In the genomic region with DNA sequence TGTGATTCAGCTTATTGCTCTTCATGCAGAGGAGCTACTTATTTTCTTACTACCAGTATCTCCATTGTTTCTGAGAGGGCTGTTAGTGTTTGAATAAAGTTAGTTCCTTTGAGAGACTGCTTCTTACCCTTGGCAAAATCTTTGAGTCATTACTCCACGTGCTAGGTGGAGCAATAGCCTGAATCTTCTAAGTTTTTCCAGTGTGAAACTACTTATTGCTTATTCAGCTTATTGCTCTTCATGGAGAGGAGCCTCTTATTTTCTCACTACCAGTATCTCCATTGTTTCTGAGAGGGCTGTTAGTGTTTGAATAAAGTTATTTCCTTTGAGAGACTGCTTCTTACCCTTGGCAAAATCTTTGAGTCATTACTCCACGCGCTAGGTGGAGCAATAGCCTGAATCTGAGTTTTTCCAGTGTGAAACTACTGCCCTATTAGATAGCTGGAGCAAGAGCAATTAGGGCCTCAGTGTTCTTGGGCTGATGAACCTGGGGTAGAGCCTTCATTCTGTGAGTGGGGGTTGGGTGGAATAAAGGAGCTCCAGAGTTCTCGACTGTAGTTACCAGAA, we compare ENCODE assay signal across 14 cellular contexts. TPM values are rescaled to one million over a fixed set of nuclear protein-coding genes. Genes with fewer than 3 reads are reported as not detected.
A peak's percentile ranks its signal among the peaks of the same experiment; 100 is the strongest.
DNase-seq lines count a peak whose midpoint lies in the region; ATAC-seq, FAIRE-seq and TF ChIP-seq lines count a peak whose summit lies in the region.
"Had no signal": no experiment of that assay in that cellular context is flagged by ENCODE, and none has a peak within 500 bp of the region (broad histone marks: within the 10 kb centered on the region; RNA-seq: fewer than 3 reads in every experiment).

No MANE protein-coding gene starts in this region.

- peak overlapping the region; percentile 58 for H3K14ac ChIP-seq in IMR-90 (replicated peaks; ENCODE audit: low read depth, low read length)

- H3K9ac ChIP-seq in IMR-90 (ENCODE audit: low read depth, low read length), result no peak overlapping the region

- H3K4me1 ChIP-seq in CD4-positive, CD25-positive, alpha-beta regulatory T cell (ENCODE audit: control insufficient read depth, insufficient read depth, low read length, poor library complexity, severe bottlenecking), result peaks cover 13% of the 10 kb centered on the region
- H3K4me1 ChIP-seq in IMR-90 (ENCODE audit: control insufficient read depth, insufficient read depth, low read length), result peaks cover 14% of the 10 kb centered on the region
- H3K4me1 ChIP-seq in naive thymus-derived CD4-positive, alpha-beta T cell (ENCODE audit: control insufficient read depth in 2 of 2, insufficient read depth in 2 of 2, low read length in 2 of 2), result peaks cover 0 to 11% of the 10 kb centered on the region in 2 donors

- peaks cover 12 to 72% (median 48%) of the 10 kb centered on the region in 4 donors for H3K4me1 Mint-ChIP-seq in CD4-positive, CD25-positive, alpha-beta regulatory T cell
- peaks cover 9 to 70% (median 46%) of the 10 kb centered on the region in 7 donors for H3K4me1 Mint-ChIP-seq in naive thymus-derived CD4-positive, alpha-beta T cell

- no peak overlapping the region for H3K4me3 ChIP-seq in CD4-positive, CD25-positive, alpha-beta regulatory T cell (ENCODE audit: low read depth, low read length)
- H3K4me3 ChIP-seq in IMR-90 (ENCODE audit: insufficient read depth, low read depth, low read length), result no peak overlapping the region
- no peak overlapping the region for H3K4me3 ChIP-seq in bronchial epithelial cell (ENCODE audit: low read depth, low read length)
- H3K4me3 ChIP-seq in naive thymus-derived CD4-positive, alpha-beta T cell (ENCODE audit: low read length), result no peak overlapping the region
- H3K4me3 ChIP-seq: dorsolateral prefrontal cortex, right lobe of liver had no signal

- POLR2A ChIA-PET in IMR-90 (lab: Charles Lee; ENCODE audit: unreplicated experiment), result no interaction called here
- POLR2A ChIA-PET in naive thymus-derived CD4-positive, alpha-beta T cell (lab: Charles Lee), result no interaction called here

- no CpG with 5 or more reads among the region's 4 CpGs for WGBS in IMR-90 (ENCODE audit: extremely low coverage in 2 of 2, insufficient read length in 1 of 2), 2 experiments

- no peak overlapping the region for H2BK5ac ChIP-seq in IMR-90 (ENCODE audit: low read depth, low read length, poor library complexity, severe bottlenecking)

- H3K4me3 Mint-ChIP-seq in CD4-positive, CD25-positive, alpha-beta regulatory T cell, result peak overlapping the region in 1 of 4 donors; percentile 15
- no peak overlapping the region for H3K4me3 Mint-ChIP-seq in naive thymus-derived CD4-positive, alpha-beta T cell

- H3K27me3 ChIP-seq in CD4-positive, CD25-positive, alpha-beta regulatory T cell (ENCODE audit: control insufficient read depth, insufficient read depth, low read length), result no peaks in the 10 kb centered on the region
- H3K27me3 ChIP-seq in IMR-90 (ENCODE audit: control insufficient read depth, insufficient read depth, low read length) (no peaks in the 10 kb centered on the region), bronchial epithelial cell (ENCODE audit: control insufficient read depth, insufficient read depth, low read length) (no peaks in the 10 kb centered on the region)
- H3K27me3 ChIP-seq in naive thymus-derived CD4-positive, alpha-beta T cell (ENCODE audit: control insufficient read depth in 2 of 2, insufficient read depth in 2 of 2, low read length in 2 of 2), result no peaks in the 10 kb centered on the region
- H3K27me3 ChIP-seq: dorsolateral prefrontal cortex, right lobe of liver had no signal

- 0 out of 2 replicates have a peak overlapping the region, but pooled peaks have one; percentile 6 for H3K18ac ChIP-seq in IMR-90 (ENCODE audit: low read depth, low read length)

- no peak overlapping the region for H3K56ac ChIP-seq in IMR-90 (ENCODE audit: extremely low read depth, insufficient read depth, low read length)

- no peak overlapping the region; the same call in 2 of the 3 replicates for H2BK15ac ChIP-seq in IMR-90 (ENCODE audit: low read depth, low read length)

- no peak for TF ChIP-seq POLR2A in IMR-90 (IDR thresholded peaks at IDR 0.05; ENCODE audit: low read depth, low read length)
- TF ChIP-seq POLR2A in erythroblast (IDR thresholded peaks at IDR 0.05; ENCODE audit: low read length), result no peak

- DNase-seq in CD4-positive, CD25-positive, alpha-beta regulatory T cell, result no peak
- peak; percentile 44 for DNase-seq in IMR-90
- peak; percentile 63 for DNase-seq in bronchial epithelial cell (ENCODE audit: low read depth)
- DNase-seq in naive thymus-derived CD4-positive, alpha-beta T cell, result no peak
- DNase-seq in NOMO-1 (lab: John Stamatoyannopoulos, UW; ENCODE audit: unreplicated experiment in 2 of 2), result no peak
- DNase-seq in occipital lobe (lab: John Stamatoyannopoulos, UW), result no peak
- no peak for DNase-seq in erythroblast (lab: John Stamatoyannopoulos, UW)
- no peak for DNase-seq in stimulated activated CD4-positive, alpha-beta T cell treated with anti-CD3 and anti-CD28 coated beads, Interleukin-4, amount 100 ng/mL, for 24 hours
- DNase-seq: activated gamma-delta T cell, dorsolateral prefrontal cortex, KG1, midbrain, right lobe of liver had no signal

- H3K23ac ChIP-seq in IMR-90 (ENCODE audit: low read depth, low read length), result no peak overlapping the region

- TF ChIP-seq RAD21 in IMR-90 (IDR thresholded peaks at IDR 0.05; ENCODE audit: low read length), result no peak

- H2AK5ac ChIP-seq in IMR-90 (ENCODE audit: low read depth, low read length), result 0 out of 2 replicates have a peak overlapping the region, but pooled peaks have one; percentile 41

- peak overlapping the region; percentile 69; the same call in 1 of the 2 replicates for H2BK120ac ChIP-seq in IMR-90 (ENCODE audit: low read depth, low read length)

- H3K9me1 ChIP-seq in IMR-90 (ENCODE audit: insufficient read depth, low read length), result peaks cover 12% of the 10 kb centered on the region; the same call in 1 of the 2 replicates

- CTCF ChIA-PET in IMR-90 (lab: Yijun Ruan, JAX), result interaction anchor here (0.6 kb wide), 2 partner anchors 303 to 394 kb away, joined by 3 read pairs; no protein-coding TSS in a partner anchor
- CTCF ChIA-PET in naive thymus-derived CD4-positive, alpha-beta T cell (lab: Charles Lee), result interaction anchor here (0.6 to 1.9 kb wide), 6 partner anchors 13 to 323 kb away, joined by 3 to 7 read pairs (median 3); no protein-coding TSS in a partner anchor

- peaks cover 21% of the 10 kb centered on the region for H3K36me3 Mint-ChIP-seq in CD4-positive, CD25-positive, alpha-beta regulatory T cell
- H3K36me3 Mint-ChIP-seq in naive thymus-derived CD4-positive, alpha-beta T cell, result peaks cover 6 to 19% (median 9%) of the 10 kb centered on the region in 5 donors

- H2AK9ac ChIP-seq in IMR-90 (replicated peaks; ENCODE audit: low read depth, low read length, poor library complexity), result no peak overlapping the region

- in situ Hi-C loops in IMR-90 (cut with MboI; ENCODE audit: low sequenced_read_pairs), result loop anchor here (25.0 kb wide), 2 partner anchors 953 to 1253 kb away; no protein-coding TSS in a partner anchor

- peaks cover 39% of the 10 kb centered on the region for H3K36me3 ChIP-seq in CD4-positive, CD25-positive, alpha-beta regulatory T cell (ENCODE audit: control insufficient read depth, insufficient read depth, low read length)
- H3K36me3 ChIP-seq in IMR-90 (ENCODE audit: control insufficient read depth, insufficient read depth, low read length) (peaks cover 9% of the 10 kb centered on the region), bronchial epithelial cell (ENCODE audit: control insufficient read depth, insufficient read depth, low read length) (peaks cover 1% of the 10 kb centered on the region)
- peaks cover 0 to 28% (median 0%) of the 10 kb centered on the region in 3 experiments for H3K36me3 ChIP-seq in naive thymus-derived CD4-positive, alpha-beta T cell (ENCODE audit: control insufficient read depth in 2 of 3, insufficient read depth in 3 of 3, low read length in 3 of 3)

- peak overlapping the region; percentile 24; the same call in 1 of the 2 replicates for H4K91ac ChIP-seq in IMR-90 (ENCODE audit: insufficient read depth, low read depth, low read length)

- no peaks in the 10 kb centered on the region for H3K27me3 Mint-ChIP-seq in CD4-positive, CD25-positive, alpha-beta regulatory T cell
- no peaks in the 10 kb centered on the region for H3K27me3 Mint-ChIP-seq in naive thymus-derived CD4-positive, alpha-beta T cell

- no peak for ATAC-seq in CD4-positive, CD25-positive, alpha-beta regulatory T cell (ENCODE audit: low read depth in 2 of 2)
- ATAC-seq in IMR-90 (ENCODE audit: low read depth), result peak; percentile 31; the same call in 1 of the 2 replicates
- ATAC-seq in naive thymus-derived CD4-positive, alpha-beta T cell, result no peak
- ATAC-seq: right lobe of liver had no signal

- peak overlapping the region; percentile 74 for H2BK20ac ChIP-seq in IMR-90 (ENCODE audit: low read depth, low read length)

- intact Hi-C loops in IMR-90 (cut with micrococcal nuclease), result loop anchor here (1.0 kb wide), 1 partner anchor 41 kb away; a partner anchor contains a TSS
- intact Hi-C loops in naive thymus-derived CD4-positive, alpha-beta T cell (cut with micrococcal nuclease), result no loop called here

- peaks cover 54% of the 10 kb centered on the region for H4K20me1 ChIP-seq in IMR-90 (ENCODE audit: insufficient read depth, low read length)

- H3K4me2 ChIP-seq in IMR-90 (ENCODE audit: low read depth, low read length), result 0 out of 2 replicates have a peak overlapping the region, but pooled peaks have one; percentile 12

- peak overlapping the region in 1 of 2 experiments; percentile 31; a peak in 1 of 4 replicates for H4K8ac ChIP-seq in IMR-90 (ENCODE audit: low read depth in 2 of 2, low read length in 2 of 2)

- no peak for FAIRE-seq in bronchial epithelial cell (lab: Jason Lieb, UNC)
- FAIRE-seq: D721Med had no signal

- H3K9me3 ChIP-seq in CD4-positive, CD25-positive, alpha-beta regulatory T cell (ENCODE audit: control insufficient read depth in 2 of 2, low read length in 2 of 2), result no peaks in the 10 kb centered on the region
- H3K9me3 ChIP-seq in IMR-90 (ENCODE audit: control insufficient read depth, insufficient read depth, low read length), result no peaks in the 10 kb centered on the region
- H3K9me3 ChIP-seq in naive thymus-derived CD4-positive, alpha-beta T cell (ENCODE audit: control insufficient read depth in 2 of 3, low read length in 3 of 3), result no peaks in the 10 kb centered on the region
- H3K9me3 ChIP-seq: right lobe of liver had no signal

- peak overlapping the region; percentile 24; the same call in 1 of the 2 replicates for H3K4ac ChIP-seq in IMR-90 (ENCODE audit: low read depth, low read length)

- no peak overlapping the region for H3K27ac ChIP-seq in CD4-positive, CD25-positive, alpha-beta regulatory T cell (ENCODE audit: insufficient read depth, low read length, poor library complexity, severe bottlenecking)
- peak overlapping the region; percentile 8; the same call in 1 of the 2 replicates for H3K27ac ChIP-seq in IMR-90 (ENCODE audit: insufficient read depth, low read length)
- peak overlapping the region; percentile 48 for H3K27ac ChIP-seq in naive thymus-derived CD4-positive, alpha-beta T cell (ENCODE audit: low read depth, low read length)
- H3K27ac ChIP-seq: dorsolateral prefrontal cortex, right lobe of liver had no signal

- peak overlapping the region; percentile 74 to 91 (median 88) for H3K27ac Mint-ChIP-seq in CD4-positive, CD25-positive, alpha-beta regulatory T cell
- peak overlapping the region in 8 of 9 donors; percentile 66 to 85 (median 76) for H3K27ac Mint-ChIP-seq in naive thymus-derived CD4-positive, alpha-beta T cell

- H3K79me1 ChIP-seq in IMR-90 (ENCODE audit: low read depth in 1 of 2, low read length in 2 of 2), result peaks cover 28 to 73% of the 10 kb centered on the region in 2 experiments

- BruUV-seq in IMR-90 (replicated peaks; lab: Mats Ljungman, UMichigan), result no TSS peak

- H2AFZ ChIP-seq in IMR-90 (replicated peaks; ENCODE audit: low read length, poor library complexity), result no peak overlapping the region

- dilution Hi-C loops in IMR-90 (cut with HindIII; ENCODE audit: low sequenced_read_pairs, unreplicated experiment), result no loop called here

- H4K5ac ChIP-seq in IMR-90 (ENCODE audit: low read depth, low read length), result no peak overlapping the region

- H3K9me3 Mint-ChIP-seq in CD4-positive, CD25-positive, alpha-beta regulatory T cell, result no peaks in the 10 kb centered on the region
- no peaks in the 10 kb centered on the region for H3K9me3 Mint-ChIP-seq in naive thymus-derived CD4-positive, alpha-beta T cell

- no peak for TF ChIP-seq CTCF in IMR-90 (conservative IDR thresholded peaks at IDR 0.05; ENCODE audit: low read depth, low read length)
- TF ChIP-seq CTCF in bronchial epithelial cell (IDR thresholded peaks at IDR 0.05; ENCODE audit: insufficient read depth, low read length, severe bottlenecking), result no peak

RNA-seq across cellular contexts. Expression of a gene that starts 41.9 kb away (rescaled TPM):
- 171 TPM for total RNA-seq in CD4-positive, CD25-positive, alpha-beta regulatory T cell
- polyA plus RNA-seq in CD4-positive, CD25-positive, alpha-beta regulatory T cell, result 100 to 1,000 TPM in 1 of 4 donors, 10 to 100 TPM in 3; 88.8 to 108 (median 98.2) TPM
- total RNA-seq in IMR-90 (2012; rRNA removed), result 29.2 and 63.9 TPM in 2 replicates
- 18.7 and 24.3 TPM in 2 replicates for polyA plus RNA-seq in IMR-90 (2012; rRNA removed)
- 1.5 and 3.1 TPM in 2 replicates for polyA plus RNA-seq in IMR-90 (2012; cell fraction: cytosol; rRNA removed)
- polyA plus RNA-seq in IMR-90 (2012; cell fraction: nucleus; rRNA removed; ENCODE audit: low replicate concordance), result 1.7 and 29.8 TPM in 2 replicates
- 84.2 and 87.3 TPM in 2 replicates for total RNA-seq in bronchial epithelial cell
- 100 to 1,000 TPM in 4 of 5 experiments, 10 to 100 TPM in 1; 99.2 to 149 (median 116) TPM for total RNA-seq in naive thymus-derived CD4-positive, alpha-beta T cell
- polyA plus RNA-seq in naive thymus-derived CD4-positive, alpha-beta T cell, result 100 to 1,000 TPM in 1 of 2 donors, 10 to 100 TPM in 1; 97.1 to 112 TPM
- 159 TPM for total RNA-seq in occipital lobe

Comparison
In these comparisons a context has a peak if more than half of its experiments do, and no peak if none do; other contexts are left out.
1. DNase-seq: peak in IMR-90 (single experiment) and bronchial epithelial cell (single experiment); none in CD4-positive, CD25-positive, alpha-beta regulatory T cell (0 of 3), naive thymus-derived CD4-positive, alpha-beta T cell (0 of 9), NOMO-1 (0 of 2), occipital lobe (single experiment), erythroblast (0 of 2) and stimulated activated CD4-positive, alpha-beta T cell treated with anti-CD3 and anti-CD28 coated beads, Interleukin-4, amount 100 ng/mL, for 24 hours (single experiment).